ENCODE assay signal across 8 cellular contexts in the genomic region with DNA sequence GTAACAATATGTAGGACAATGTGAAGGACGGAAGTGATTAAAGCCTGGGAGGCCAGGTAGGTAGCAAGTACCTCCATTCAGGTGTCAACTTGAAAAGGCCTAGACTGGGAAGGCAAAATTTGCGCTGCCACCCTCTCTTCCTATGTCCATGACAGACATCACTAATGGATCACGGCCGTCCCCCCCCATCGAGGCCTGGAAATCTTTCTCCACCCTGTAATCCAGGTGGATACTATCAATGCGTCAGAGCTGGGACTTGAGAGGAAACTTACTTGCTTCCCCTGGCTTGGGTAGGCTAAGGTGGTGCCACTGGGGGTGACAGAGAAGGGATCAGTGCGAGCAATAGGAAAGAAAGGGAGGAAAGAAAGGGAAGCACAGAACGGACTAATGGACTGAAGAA.
"Had no signal": no experiment of that assay in that cellular context is flagged by ENCODE, and none has a peak within 500 bp of the region (broad histone marks: within the 10 kb centered on the region; RNA-seq: fewer than 3 reads in every experiment).

No MANE protein-coding gene starts in this region.

- ATAC-seq: GM12878 had no signal

- DNase-seq: GDM1, GF-D8 had no signal

- H3K4me3 ChIP-seq: GM12878 had no signal

- FAIRE-seq: G401.6, GM12878, GM12891, GM12892, GM18507, GM19239 had no signal
